ENCODE assay signal across 6 cellular contexts in genomic region chr17:14494161-14494560, GRCh38.
"Had no signal": no experiment of that assay in that cellular context is flagged by ENCODE, and none has a peak within 500 bp of the region (broad histone marks: within the 10 kb centered on the region; RNA-seq: fewer than 3 reads in every experiment).

No MANE protein-coding gene starts in this region.

- FAIRE-seq: HTR-8/SVneo, K562 had no signal

- H3K27ac Mint-ChIP-seq: IgD-negative memory B cell had no signal

- ATAC-seq: K562 had no signal

- H3K4me3 Mint-ChIP-seq: IgD-negative memory B cell had no signal

- H3K4me3 ChIP-seq: K562 had no signal

- H3K4me2 ChIP-seq: KMS-11 had no signal

- H3K4me1 Mint-ChIP-seq: IgD-negative memory B cell had no signal

- DNase-seq: KG1 had no signal

- H3K27ac ChIP-seq: HL-60, KMS-11 had no signal

- H3K9ac ChIP-seq: KMS-11 had no signal
